12 cellular contexts compared by ENCODE assay signal in genomic region chr19:17095141-17095919, GRCh38. TPM values are rescaled to one million over a fixed set of nuclear protein-coding genes. Genes with fewer than 3 reads are reported as not detected.
A peak's percentile ranks its signal among the peaks of the same experiment; 100 is the strongest.
DNase-seq lines count a peak whose midpoint lies in the region; ATAC-seq, FAIRE-seq and TF ChIP-seq lines count a peak whose summit lies in the region.
"Had no signal": no experiment of that assay in that cellular context is flagged by ENCODE, and none has a peak within 500 bp of the region (broad histone marks: within the 10 kb centered on the region; RNA-seq: fewer than 3 reads in every experiment).

No MANE protein-coding gene starts in this region.

- H3K27ac ChIP-seq in left lung (peak overlapping the region; percentile 69 to 76), smooth muscle cell (ENCODE audit: low read depth) (peak overlapping the region; percentile 70)
- H3K27ac ChIP-seq: neural progenitor cell had no signal

- H3K9ac ChIP-seq in smooth muscle cell (ENCODE audit: low read depth): no peak overlapping the region
- H3K9ac ChIP-seq: neural progenitor cell had no signal

- H3K4me1 ChIP-seq in left lung (peaks cover 20 to 76% of the 10 kb centered on the region in 2 donors), smooth muscle cell (ENCODE audit: low read depth) (peaks cover 5% of the 10 kb centered on the region)
- H3K4me1 ChIP-seq: neural progenitor cell had no signal

- H3K4me3 ChIP-seq in choroid plexus epithelial cell (ENCODE audit: low read depth, low read length) (no peak overlapping the region), left lung (no peak overlapping the region), smooth muscle cell (no peak overlapping the region)
- H3K4me3 ChIP-seq: neural progenitor cell had no signal

- peaks cover 99% of the 10 kb centered on the region for H3K79me2 ChIP-seq in smooth muscle cell (ENCODE audit: low read depth)

- H4K20me1 ChIP-seq in smooth muscle cell (ENCODE audit: low read depth): peaks cover 33% of the 10 kb centered on the region

- intact Hi-C loops in left lung (cut with DNase I): no loop called here

- no peak for FAIRE-seq in HTR-8/SVneo (lab: Jason Lieb, UNC)

- H3F3A ChIP-seq in smooth muscle cell (ENCODE audit: low read depth): peaks cover 18% of the 10 kb centered on the region

- peak; percentile 40 for DNase-seq in EL
- peak; percentile 66 for DNase-seq in choroid plexus epithelial cell (ENCODE audit: low read depth)
- DNase-seq in left lung: no peak
- no peak for DNase-seq in smooth muscle cell (lab: John Stamatoyannopoulos, UW; ENCODE audit: unreplicated experiment)
- DNase-seq in HTR-8/SVneo (ENCODE audit: insufficient read length, low spot score): no peak
- no peak for DNase-seq in NCI-H1436 treated with DMSO at 0.1 percent for 48 hours (lab: John Stamatoyannopoulos, UW)
- DNase-seq: activated T-cell treated with anti-CD3 and anti-CD28 coated beads, Interleukin-2, amount 50 U/mL, for 24 hours; CD4-positive, alpha-beta T cell; NCI-H2081 treated with DMSO at 0.1 percent for 48 hours had no signal

- H3K27me3 ChIP-seq in left lung: no peaks in the 10 kb centered on the region
- no peaks in the 10 kb centered on the region for H3K27me3 ChIP-seq in smooth muscle cell (ENCODE audit: low read depth)
- H3K27me3 ChIP-seq: neural progenitor cell had no signal

- peak overlapping the region; percentile 25 for H3K4me2 ChIP-seq in smooth muscle cell
- H3K4me2 ChIP-seq: neural progenitor cell had no signal

- no peak for TF ChIP-seq CTCF in choroid plexus epithelial cell (conservative IDR thresholded peaks at IDR 0.05; ENCODE audit: low read depth, low read length)
- TF ChIP-seq CTCF in left lung (IDR thresholded peaks at IDR 0.05): no peak
- no peak for TF ChIP-seq CTCF in smooth muscle cell (IDR thresholded peaks at IDR 0.05; ENCODE audit: borderline replicate concordance, insufficient read depth, poor library complexity, severe bottlenecking)

- H2AFZ ChIP-seq in smooth muscle cell (ENCODE audit: low read depth): no peak overlapping the region
- H2AFZ ChIP-seq: neural progenitor cell had no signal

- H3K9me3 ChIP-seq in left lung: no peaks in the 10 kb centered on the region
- no peaks in the 10 kb centered on the region for H3K9me3 ChIP-seq in smooth muscle cell (replicated peaks; ENCODE audit: low read depth)

- peaks cover 0 to 5% of the 10 kb centered on the region in 2 donors for H3K36me3 ChIP-seq in left lung
- no peaks in the 10 kb centered on the region for H3K36me3 ChIP-seq in smooth muscle cell (ENCODE audit: low read depth)
- H3K36me3 ChIP-seq: neural progenitor cell had no signal

- ATAC-seq in left lung (peak; percentile 17), GM21423 (IDR thresholded peaks at IDR 0.05; ENCODE audit: unreplicated experiment) (no peak), HG02763 (IDR thresholded peaks at IDR 0.05; ENCODE audit: unreplicated experiment) (no peak)

- 73% methylated on average over 23 of the region's 23 CpGs for WGBS in smooth muscle cell (ENCODE audit: low lambda C conversion rate)

RNA-seq across cellular contexts. Expression of gene MYO9B, which starts 19.8 kb away (rescaled TPM):
- total RNA-seq in left lung (100 to 1,000 TPM in 1 of 2 donors, 10 to 100 TPM in 1; 89.5 to 149 TPM), smooth muscle cell (44.6 and 48.7 TPM in 2 replicates)
- 46.6 and 49.4 TPM in 2 replicates for polyA plus RNA-seq in smooth muscle cell

RNA-seq across cellular contexts. Expression of gene HAUS8, which starts 20.1 kb away (rescaled TPM):
- total RNA-seq in left lung: 10 to 100 TPM in 1 of 2 donors, 1 to 10 TPM in 1; 8.4 to 11.6 TPM
- 3.3 and 7.4 TPM in 2 replicates for total RNA-seq in smooth muscle cell
- polyA plus RNA-seq in smooth muscle cell: 6.3 and 8.5 TPM in 2 replicates

Comparison
In these comparisons a context has a peak if more than half of its experiments do, and no peak if none do; other contexts are left out.
1. DNase-seq: peak in EL (single experiment) and choroid plexus epithelial cell (single experiment); none in left lung (0 of 2), smooth muscle cell (single experiment), HTR-8/SVneo (single experiment) and NCI-H1436 treated with DMSO at 0.1 percent for 48 hours (single experiment).